1 cellular context compared by ENCODE assay signal in genomic region chr5:173887610-173888472, GRCh38.
TF ChIP-seq lines count a peak whose summit lies in the region.

CPEB4 (plus strand) TSS chr5:173888349; CDS start chr5:173889734, 1,385 bp downstream.

TF ChIP-seq in HCT116, 20 proteins besides CTCF, POLR2A, EP300 and RAD21 (continued from another document):
- TF ChIP-seq EZH2 (IDR thresholded peaks at IDR 0.05) (no peak), SIN3A (IDR thresholded peaks at IDR 0.05; ENCODE audit: low read depth) (peak; percentile 100), ELF1 (IDR thresholded peaks at IDR 0.05; ENCODE audit: borderline replicate concordance, low read depth) (peak; percentile 83), CBX3 (IDR thresholded peaks at IDR 0.05; ENCODE audit: low read depth) (no peak), ZFX (IDR thresholded peaks at IDR 0.05) (0 out of 2 replicates have a peak, but pooled peaks have one; percentile 14)
